In the genomic region with DNA sequence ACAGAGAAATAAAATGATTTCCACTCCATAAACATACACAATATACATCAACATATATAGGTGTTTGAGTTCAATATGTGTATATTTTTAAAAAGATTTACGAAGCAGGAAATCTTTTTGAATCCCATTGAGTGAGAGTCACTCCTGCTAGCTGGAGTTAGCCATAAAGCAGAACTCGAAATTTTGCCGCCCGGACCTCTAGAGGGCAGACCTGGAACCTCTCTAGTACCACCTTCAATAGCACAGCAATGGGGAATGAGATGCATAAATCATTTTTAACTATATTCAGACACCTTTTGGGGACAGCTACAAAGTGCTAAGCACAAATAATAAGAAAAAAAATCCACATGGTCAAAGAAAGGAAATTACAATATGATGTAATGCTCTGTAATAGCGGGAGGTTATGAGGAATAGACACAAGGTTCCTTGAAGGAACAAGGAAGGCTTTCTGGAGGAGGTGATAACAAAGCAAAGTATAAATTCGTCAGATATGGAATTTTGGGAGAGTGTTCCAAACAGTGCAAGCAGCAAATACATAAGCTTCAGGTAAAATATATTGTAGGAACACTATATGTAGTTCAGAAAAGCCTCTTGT, we compare ENCODE assay signal across 9 cellular contexts.
A peak's percentile ranks its signal among the peaks of the same experiment; 100 is the strongest.
DNase-seq lines count a peak whose midpoint lies in the region; ATAC-seq and TF ChIP-seq lines count a peak whose summit lies in the region.
"Had no signal": no experiment of that assay in that cellular context is flagged by ENCODE, and none has a peak within 500 bp of the region (broad histone marks: within the 10 kb centered on the region; RNA-seq: fewer than 3 reads in every experiment).

No MANE protein-coding gene starts in this region.

- no peak overlapping the region for H3K4me3 ChIP-seq in ACC112 (ENCODE audit: low read depth, low read length)
- no peak overlapping the region for H3K4me3 ChIP-seq in choroid plexus epithelial cell (ENCODE audit: low read depth, low read length)
- H3K4me3 ChIP-seq in mucosa of descending colon = no peak overlapping the region

- H3K4me1 Mint-ChIP-seq in activated naive CD8-positive, alpha-beta T cell treated with anti-CD3 and anti-CD28 coated beads, Interleukin-2, amount 50 U/mL, for 24 hours = no peaks in the 10 kb centered on the region
- H3K4me1 Mint-ChIP-seq: central memory CD8-positive, alpha-beta T cell had no signal

- H3K9me3 Mint-ChIP-seq in activated naive CD8-positive, alpha-beta T cell treated with anti-CD3 and anti-CD28 coated beads, Interleukin-2, amount 50 U/mL, for 24 hours = peaks cover 4% of the 10 kb centered on the region
- H3K9me3 Mint-ChIP-seq: central memory CD8-positive, alpha-beta T cell had no signal

- no peaks in the 10 kb centered on the region for H3K27me3 Mint-ChIP-seq in activated naive CD8-positive, alpha-beta T cell treated with anti-CD3 and anti-CD28 coated beads, Interleukin-2, amount 50 U/mL, for 24 hours
- H3K27me3 Mint-ChIP-seq: central memory CD8-positive, alpha-beta T cell had no signal

- ATAC-seq in HG02884 (IDR thresholded peaks at IDR 0.05; ENCODE audit: unreplicated experiment) (peak; percentile 85), mucosa of descending colon (no peak)
- no peak for ATAC-seq in activated naive CD8-positive, alpha-beta T cell treated with anti-CD3 and anti-CD28 coated beads, Interleukin-2, amount 50 U/mL, for 24 hours

- H3K27ac Mint-ChIP-seq in activated naive CD8-positive, alpha-beta T cell treated with anti-CD3 and anti-CD28 coated beads, Interleukin-2, amount 50 U/mL, for 24 hours = no peak overlapping the region

- TF ChIP-seq CTCF in GM13976 (IDR thresholded peaks at IDR 0.05; ENCODE audit: borderline replicate concordance, control extremely low read depth, extremely low read depth, insufficient read depth, missing control alignments) (peak; percentile 53), choroid plexus epithelial cell (conservative IDR thresholded peaks at IDR 0.05; ENCODE audit: low read depth, low read length) (peak; percentile 92), mucosa of descending colon (IDR thresholded peaks at IDR 0.05) (no peak)

- no peaks in the 10 kb centered on the region for H3K36me3 Mint-ChIP-seq in activated naive CD8-positive, alpha-beta T cell treated with anti-CD3 and anti-CD28 coated beads, Interleukin-2, amount 50 U/mL, for 24 hours (ENCODE audit: low read depth)

- H2AFZ ChIP-seq in ACC112 (ENCODE audit: low read length, unreplicated experiment) = peak overlapping the region; percentile 47

- H3K27me3 ChIP-seq in ACC112 (ENCODE audit: insufficient read depth, low read length) = no peaks in the 10 kb centered on the region

- H3K4me1 ChIP-seq in ACC112 (ENCODE audit: control insufficient read depth, insufficient read depth, low read length, unreplicated experiment) (no peaks in the 10 kb centered on the region), mucosa of descending colon (ENCODE audit: low read depth) (no peaks in the 10 kb centered on the region)

- H3K36me3 ChIP-seq in ACC112 (ENCODE audit: insufficient read depth, low read length) (no peaks in the 10 kb centered on the region), mucosa of descending colon (ENCODE audit: low read depth) (no peaks in the 10 kb centered on the region)

- no peaks in the 10 kb centered on the region for H3K79me2 ChIP-seq in ACC112 (ENCODE audit: control insufficient read depth, insufficient read depth, low read length, unreplicated experiment)

- no peak overlapping the region for H3K4me3 Mint-ChIP-seq in activated naive CD8-positive, alpha-beta T cell treated with anti-CD3 and anti-CD28 coated beads, Interleukin-2, amount 50 U/mL, for 24 hours
- H3K4me3 Mint-ChIP-seq: central memory CD8-positive, alpha-beta T cell had no signal

- DNase-seq in GM13976 (ENCODE audit: low spot score) (peak; percentile 12), NCI-H2227 treated with DMSO at 0.1 percent for 48 hours (lab: John Stamatoyannopoulos, UW) (peak; percentile 26), choroid plexus epithelial cell (ENCODE audit: low read depth) (peak; percentile 76), mucosa of descending colon (peak in 2 of 3 donors; percentile 17 to 24), 8988T (no peak)
- DNase-seq in activated naive CD8-positive, alpha-beta T cell treated with anti-CD3 and anti-CD28 coated beads, Interleukin-2, amount 50 U/mL, for 24 hours = no peak

- no peaks in the 10 kb centered on the region for H3K9me3 ChIP-seq in mucosa of descending colon

- H3K27ac ChIP-seq in ACC112 (ENCODE audit: low read depth, low read length) = no peak overlapping the region

- intact Hi-C loops in mucosa of descending colon (cut with DNase I, micrococcal nuclease) = no loop called here

- in situ Hi-C loops in GM13976 (cut with MboI; ENCODE audit: low sequenced_read_pairs, unreplicated experiment) = no loop called here

Comparison
In these comparisons a context has a peak if more than half of its experiments do, and no peak if none do; other contexts are left out.
1. DNase-seq: peak in GM13976 (single experiment), NCI-H2227 treated with DMSO at 0.1 percent for 48 hours (single experiment), choroid plexus epithelial cell (single experiment) and mucosa of descending colon (2 of 3); none in activated naive CD8-positive, alpha-beta T cell treated with anti-CD3 and anti-CD28 coated beads, Interleukin-2, amount 50 U/mL, for 24 hours (single experiment) and 8988T (single experiment).